30 cellular contexts compared by ENCODE assay signal in genomic region chr10:51808187-51808586, GRCh38.
"Had no signal": no experiment of that assay in that cellular context is flagged by ENCODE, and none has a peak within 500 bp of the region (broad histone marks: within the 10 kb centered on the region; RNA-seq: fewer than 3 reads in every experiment).

No MANE protein-coding gene starts in this region.

- H3K36me3 ChIP-seq: ascending aorta, cardiac muscle cell, WERI-Rb-1 had no signal

- H3K27ac ChIP-seq: cardiac muscle cell, WERI-Rb-1 had no signal

- H3K4me3 ChIP-seq: ascending aorta, cardiac muscle cell had no signal

- DNase-seq: activated CD4-positive, alpha-beta memory T cell treated with anti-CD3 and anti-CD28 coated beads, Interleukin-2, amount 10 ng/mL, durations not matched to agents 7 days and 5 days; activated CD4-positive, alpha-beta T cell treated with anti-CD3 and anti-CD28 coated beads for 1 hour; activated CD4-positive, alpha-beta T cell treated with anti-CD3 and anti-CD28 coated beads for 36 hours; activated CD4-positive, alpha-beta T cell treated with anti-CD3 and anti-CD28 coated beads for 48 hours; activated CD4-positive, alpha-beta T cell treated with anti-CD3 and anti-CD28 coated beads, Interleukin-2, amount 10 ng/mL, durations not matched to agents 7 days and 5 days; activated CD4-positive, alpha-beta T cell treated with anti-CD3 and anti-CD28 coated beads, Interleukin-2, amount 50 U/mL, for 48 hours; activated CD4-positive, CD25-positive, alpha-beta regulatory T cell; activated CD8-positive, alpha-beta memory T cell treated with anti-CD3 and anti-CD28 coated beads for 24 hours; activated CD8-positive, alpha-beta memory T cell treated with anti-CD3 and anti-CD28 coated beads, Interleukin-2, amount 10 ng/mL, durations not matched to agents 7 days and 5 days; activated CD8-positive, alpha-beta T cell treated with anti-CD3 and anti-CD28 coated beads, Interleukin-2, amount 10 ng/mL, durations not matched to agents 7 days and 5 days; activated effector memory CD4-positive, alpha-beta T cell treated with Interleukin-2 at 50 U/mL for 16 hours; activated gamma-delta T cell; activated naive CD4-positive, alpha-beta T cell treated with anti-CD3 and anti-CD28 coated beads, Interleukin-2, amount 10 ng/mL, durations not matched to agents 7 days and 5 days; activated naive CD4-positive, alpha-beta T cell treated with Interleukin-2 at 50 U/mL for 16 hours; activated naive CD8-positive, alpha-beta T cell treated with anti-CD3 and anti-CD28 coated beads, Interleukin-2, amount 10 ng/mL, durations not matched to agents 7 days and 5 days; activated naive CD8-positive, alpha-beta T cell treated with anti-CD3 and anti-CD28 coated beads, Interleukin-2, amount 50 U/mL, for 24 hours; activated T-cell treated with anti-CD3 and anti-CD28 coated beads, Interleukin-2, amount 50 U/mL, for 24 hours; activated T-cell treated with anti-CD3 and anti-CD28 coated beads, Interleukin-2, amount 50 U/mL, for 48 hours; amygdala; anterior cingulate cortex; caudate nucleus; cerebellar nuclear complex; T-helper 1 cell; T-helper 2 cell; T-helper 9 cell; WERI-Rb-1 had no signal

- ATAC-seq: activated CD4-positive, alpha-beta T cell treated with anti-CD3 and anti-CD28 coated beads for 36 hours; activated CD4-positive, CD25-positive, alpha-beta regulatory T cell treated with anti-CD3 and anti-CD28 coated beads, Interleukin-2, amount 50 U/mL, for 24 hours; activated CD8-positive, alpha-beta memory T cell treated with anti-CD3 and anti-CD28 coated beads, Interleukin-2, amount 10 ng/mL, durations not matched to agents 7 days and 5 days; activated CD8-positive, alpha-beta T cell treated with anti-CD3 and anti-CD28 coated beads, Interleukin-2, amount 10 ng/mL, durations not matched to agents 7 days and 5 days; activated naive CD8-positive, alpha-beta T cell treated with anti-CD3 and anti-CD28 coated beads, Interleukin-2, amount 50 U/mL, for 24 hours; WTC11 had no signal

- H3K9me3 ChIP-seq: ascending aorta had no signal

- H3K27me3 ChIP-seq: ascending aorta, cardiac muscle cell had no signal
